11 cellular contexts compared by ENCODE assay signal in the genomic region with DNA sequence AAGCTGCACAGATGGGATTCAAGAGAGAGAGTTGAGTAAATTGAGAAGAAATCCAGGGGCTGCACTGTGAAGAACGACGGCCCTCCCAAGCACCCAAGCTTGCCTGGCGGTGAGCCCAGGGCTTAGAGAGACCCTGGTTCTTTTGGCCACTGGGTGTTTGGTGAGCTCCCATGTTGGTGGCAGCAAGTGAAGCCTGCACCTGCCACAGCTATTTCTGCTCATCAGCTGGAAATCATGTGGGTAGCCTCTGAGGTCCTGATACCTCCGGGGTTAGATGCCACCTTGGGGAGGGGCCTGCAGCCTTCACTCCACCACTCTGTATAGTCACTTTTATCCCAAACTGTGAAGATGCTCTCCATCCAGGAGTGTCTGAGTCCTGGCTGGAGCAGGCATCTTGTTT. TPM values are rescaled to one million over a fixed set of nuclear protein-coding genes. Genes with fewer than 3 reads are reported as not detected.
DNase-seq lines count a peak whose midpoint lies in the region; ATAC-seq and TF ChIP-seq lines count a peak whose summit lies in the region.
"Had no signal": no experiment of that assay in that cellular context is flagged by ENCODE, and none has a peak within 500 bp of the region (broad histone marks: within the 10 kb centered on the region; RNA-seq: fewer than 3 reads in every experiment).

No MANE protein-coding gene starts in this region.

- H3K36me3 Mint-ChIP-seq in naive thymus-derived CD8-positive, alpha-beta T cell, result no peaks in the 10 kb centered on the region
- H3K36me3 Mint-ChIP-seq in endothelial cell (ENCODE audit: low read depth, unreplicated experiment), result no peaks in the 10 kb centered on the region

- H3K4me3 Mint-ChIP-seq in naive thymus-derived CD8-positive, alpha-beta T cell, result no peak overlapping the region
- H3K4me3 Mint-ChIP-seq in endothelial cell (ENCODE audit: unreplicated experiment), result no peak overlapping the region
- H3K4me3 Mint-ChIP-seq: activated T-cell treated with anti-CD3 and anti-CD28 coated beads, Interleukin-2, amount 50 U/mL, for 72 hours had no signal

- no peaks in the 10 kb centered on the region for H3K9me3 Mint-ChIP-seq in naive thymus-derived CD8-positive, alpha-beta T cell
- H3K9me3 Mint-ChIP-seq in endothelial cell (ENCODE audit: unreplicated experiment), result no peaks in the 10 kb centered on the region
- H3K9me3 Mint-ChIP-seq: activated T-cell treated with anti-CD3 and anti-CD28 coated beads, Interleukin-2, amount 50 U/mL, for 72 hours had no signal

- POLR2A ChIA-PET in naive thymus-derived CD8-positive, alpha-beta T cell (lab: Charles Lee), result interaction anchor here (0.7 to 3.0 kb wide), 9 partner anchors 10 to 829 kb away, joined by 3 to 22 read pairs (median 6); no protein-coding TSS in a partner anchor

- H3K27me3 Mint-ChIP-seq in naive thymus-derived CD8-positive, alpha-beta T cell, result no peaks in the 10 kb centered on the region
- peaks cover 14% of the 10 kb centered on the region for H3K27me3 Mint-ChIP-seq in endothelial cell (ENCODE audit: unreplicated experiment)

- peaks cover 35 to 84% (median 60%) of the 10 kb centered on the region in 4 donors for H3K4me1 Mint-ChIP-seq in naive thymus-derived CD8-positive, alpha-beta T cell
- H3K4me1 Mint-ChIP-seq in endothelial cell (ENCODE audit: unreplicated experiment), result peaks cover 57% of the 10 kb centered on the region

- no peak for TF ChIP-seq CTCF in endothelial cell (IDR thresholded peaks at IDR 0.05; ENCODE audit: unreplicated experiment)

- DNase-seq in NAMALWA (ENCODE audit: low spot score) (peak; percentile 97), NCI-H1048 (lab: John Stamatoyannopoulos, UW) (no peak), endothelial cell (ENCODE audit: low spot score) (no peak), putamen (ENCODE audit: low spot score) (no peak)
- peak in 1 of 10 donors; percentile 61 for DNase-seq in naive thymus-derived CD8-positive, alpha-beta T cell
- DNase-seq: activated T-cell treated with anti-CD3 and anti-CD28 coated beads, Interleukin-2, amount 50 U/mL, for 72 hours; tibial artery; WERI-Rb-1 had no signal

- peak; percentile 49 for ATAC-seq in GM18502 (IDR thresholded peaks at IDR 0.05; ENCODE audit: poor library complexity, unreplicated experiment)
- ATAC-seq in GM21576 (IDR thresholded peaks at IDR 0.05; ENCODE audit: unreplicated experiment), result peak; percentile 52
- ATAC-seq in naive thymus-derived CD8-positive, alpha-beta T cell, result peak in 1 of 2 donors; percentile 29
- ATAC-seq in GM21619 (IDR thresholded peaks at IDR 0.05; ENCODE audit: unreplicated experiment), result no peak
- ATAC-seq: activated T-cell treated with anti-CD3 and anti-CD28 coated beads, Interleukin-2, amount 50 U/mL, for 72 hours had no signal

- H3K27ac Mint-ChIP-seq in naive thymus-derived CD8-positive, alpha-beta T cell, result peak overlapping the region in 8 of 10 donors; percentile 1 to 83 (median 48)
- H3K27ac Mint-ChIP-seq in endothelial cell (ENCODE audit: unreplicated experiment), result no peak overlapping the region

RNA-seq across cellular contexts. Expression of gene BTG2, which starts 6.1 kb away (rescaled TPM):
- 100 to 1,000 TPM; 186 to 191 TPM for total RNA-seq in naive thymus-derived CD8-positive, alpha-beta T cell
- 100 to 1,000 TPM in 2 of 3 donors, 10 to 100 TPM in 1; 91.8 to 179 (median 122) TPM for polyA plus RNA-seq in naive thymus-derived CD8-positive, alpha-beta T cell
- 80.0 TPM for total RNA-seq in endothelial cell (ENCODE audit: unreplicated experiment)

RNA-seq across cellular contexts. Expression of gene FMOD, which starts 51.7 kb away (rescaled TPM):
- not detected for total RNA-seq in naive thymus-derived CD8-positive, alpha-beta T cell
- polyA plus RNA-seq in naive thymus-derived CD8-positive, alpha-beta T cell, result not detected
- not detected for total RNA-seq in endothelial cell (ENCODE audit: unreplicated experiment)
